1 cellular context compared by ENCODE assay signal in the genomic region with DNA sequence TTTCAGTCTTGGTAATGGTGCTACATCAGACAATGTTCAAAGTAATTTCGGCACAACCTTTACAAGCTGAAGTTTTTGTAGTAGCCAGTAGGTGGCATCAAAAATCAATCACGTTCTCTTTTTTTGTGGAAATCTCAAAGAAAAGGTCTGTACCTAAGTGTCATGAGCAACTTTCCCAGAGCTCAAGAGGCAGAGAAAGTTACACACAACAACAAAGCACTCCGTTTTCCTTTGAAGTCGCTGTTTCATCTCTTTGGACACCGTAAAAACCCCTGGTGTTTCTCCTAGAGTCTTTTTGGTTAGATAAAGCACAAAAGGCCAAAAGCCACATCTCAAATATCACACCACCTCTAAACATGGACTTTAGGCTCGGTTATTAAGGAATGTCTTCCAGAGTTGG.
TF ChIP-seq lines count a peak whose summit lies in the region.

No MANE protein-coding gene starts in this region.

TF ChIP-seq in H1, 55 proteins besides CTCF, POLR2A, EP300 and RAD21 (continued from another document):
- TF ChIP-seq SP2 (IDR thresholded peaks at IDR 0.05; ENCODE audit: low read length) (no peak), PHF8 (conservative IDR thresholded peaks at IDR 0.05; ENCODE audit: low read depth, low read length) (no peak), KDM4A (IDR thresholded peaks at IDR 0.05; ENCODE audit: low read depth, low read length, severe bottlenecking) (no peak), YY1 (IDR thresholded peaks at IDR 0.05; ENCODE audit: low read depth, low read length) (no peak), GTF2F1 (IDR thresholded peaks at IDR 0.05; ENCODE audit: borderline replicate concordance, low read depth, low read length) (no peak), SRF (IDR thresholded peaks at IDR 0.05; ENCODE audit: low read depth, low read length) (no peak), SIRT6 (IDR thresholded peaks at IDR 0.05; ENCODE audit: low read length) (no peak), RBBP5 (IDR thresholded peaks at IDR 0.05; ENCODE audit: borderline replicate concordance, low read depth, low read length) (no peak), CEBPB (IDR thresholded peaks at IDR 0.05; ENCODE audit: low read depth, low read length) (no peak)
- TF ChIP-seq, protein P1, sequence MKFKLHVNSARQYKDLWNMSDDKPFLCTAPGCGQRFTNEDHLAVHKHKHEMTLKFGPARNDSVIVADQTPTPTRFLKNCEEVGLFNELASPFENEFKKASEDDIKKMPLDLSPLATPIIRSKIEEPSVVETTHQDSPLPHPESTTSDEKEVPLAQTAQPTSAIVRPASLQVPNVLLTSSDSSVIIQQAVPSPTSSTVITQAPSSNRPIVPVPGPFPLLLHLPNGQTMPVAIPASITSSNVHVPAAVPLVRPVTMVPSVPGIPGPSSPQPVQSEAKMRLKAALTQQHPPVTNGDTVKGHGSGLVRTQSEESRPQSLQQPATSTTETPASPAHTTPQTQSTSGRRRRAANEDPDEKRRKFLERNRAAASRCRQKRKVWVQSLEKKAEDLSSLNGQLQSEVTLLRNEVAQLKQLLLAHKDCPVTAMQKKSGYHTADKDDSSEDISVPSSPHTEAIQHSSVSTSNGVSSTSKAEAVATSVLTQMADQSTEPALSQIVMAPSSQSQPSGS (IDR thresholded peaks at IDR 0.05; ENCODE audit: low read length), result no peak
- TF ChIP-seq, protein P2, sequence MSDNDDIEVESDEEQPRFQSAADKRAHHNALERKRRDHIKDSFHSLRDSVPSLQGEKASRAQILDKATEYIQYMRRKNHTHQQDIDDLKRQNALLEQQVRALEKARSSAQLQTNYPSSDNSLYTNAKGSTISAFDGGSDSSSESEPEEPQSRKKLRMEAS (IDR thresholded peaks at IDR 0.05), result no peak
